Comparison of ENCODE assay signal across 8 cellular contexts in the genomic region with DNA sequence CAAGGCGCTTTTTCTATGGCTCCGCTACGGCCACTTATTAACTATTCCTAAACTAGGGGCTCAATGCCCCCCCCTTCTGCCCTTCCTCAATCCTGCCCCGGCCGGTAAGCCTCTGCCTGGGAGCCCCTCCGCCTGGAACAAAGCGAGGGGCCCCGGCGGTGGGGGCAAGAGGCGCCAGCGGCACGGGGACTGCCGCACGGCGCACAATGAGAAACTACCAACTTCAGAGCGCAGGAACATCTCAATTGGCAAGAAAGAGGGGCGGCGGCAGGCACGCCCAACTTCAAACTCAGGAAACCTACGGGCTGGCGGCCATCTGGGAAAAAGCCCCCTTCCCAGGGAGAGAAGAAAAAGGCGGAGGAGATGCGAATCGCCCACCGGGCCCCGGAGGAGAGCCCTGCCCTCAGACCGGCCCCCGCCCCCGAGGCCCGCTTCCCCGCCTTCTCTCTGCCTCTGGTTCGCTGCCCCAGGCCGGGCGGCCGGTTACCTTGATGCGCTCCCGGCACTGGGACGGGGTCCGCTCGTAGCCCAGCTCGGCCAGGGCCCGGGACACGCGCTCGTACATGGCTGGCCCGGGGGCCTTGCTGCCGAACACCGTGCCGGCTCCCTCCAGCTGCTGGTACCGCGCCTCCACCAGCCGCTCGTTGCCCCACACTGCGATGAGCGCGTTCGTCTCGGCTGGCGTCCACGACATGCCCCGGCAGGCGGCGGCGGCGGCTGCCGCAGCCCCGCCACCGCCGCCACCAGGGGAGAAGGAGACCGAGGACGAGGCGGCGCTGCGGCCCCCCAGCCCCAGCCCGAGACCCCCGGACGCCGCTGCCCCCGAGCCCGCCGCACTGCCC. TPM values are rescaled to one million over a fixed set of nuclear protein-coding genes. Genes with fewer than 3 reads are reported as not detected.
DNase-seq lines count a peak whose midpoint lies in the region; ATAC-seq, FAIRE-seq and TF ChIP-seq lines count a peak whose summit lies in the region.

No MANE protein-coding gene starts in this region.

- no peaks in the 10 kb centered on the region for H3K36me3 Mint-ChIP-seq in T-helper 1 cell treated with Interleukin-12 subunit alpha and Interleukin-12 subunit beta and Interleukin-4 antibody, amounts not matched to agents 30 μg/mL and 1 μg/mL, for 36 hours (ENCODE audit: low read depth)
- peaks cover 4% of the 10 kb centered on the region for H3K36me3 Mint-ChIP-seq in astrocyte (ENCODE audit: low read depth, unreplicated experiment)

- TF ChIP-seq CTCF in BJ (IDR thresholded peaks at IDR 0.05; ENCODE audit: insufficient read depth, low read depth, low read length) (no peak), astrocyte (IDR thresholded peaks at IDR 0.05; ENCODE audit: insufficient read depth, low read depth, low read length) (no peak)

- peak overlapping the region; percentile 95 for H3K27ac Mint-ChIP-seq in T-helper 1 cell treated with Interleukin-12 subunit alpha and Interleukin-12 subunit beta and Interleukin-4 antibody, amounts not matched to agents 30 μg/mL and 1 μg/mL, for 36 hours
- H3K27ac Mint-ChIP-seq in astrocyte (ENCODE audit: unreplicated experiment) = peak overlapping the region; percentile 83

- WGBS in iPS DF 6.9 (ENCODE audit: insufficient coverage, insufficient read length) = no CpG with 5 or more reads among the region's 81 CpGs

- peak overlapping the region; percentile 92 for H3K9ac ChIP-seq in astrocyte (ENCODE audit: low read length)

- peaks cover 44% of the 10 kb centered on the region for H4K20me1 ChIP-seq in astrocyte (ENCODE audit: insufficient read depth, low read length)

- H3K79me2 ChIP-seq in astrocyte (ENCODE audit: insufficient read depth, low read length) = peaks cover 56% of the 10 kb centered on the region

- H2AFZ ChIP-seq in astrocyte (ENCODE audit: low read depth, low read length) = peak overlapping the region; percentile 85

- H3K9me3 ChIP-seq in astrocyte (ENCODE audit: insufficient read depth, low read depth, low read length) = no peaks in the 10 kb centered on the region
- no peaks in the 10 kb centered on the region for H3K9me3 ChIP-seq in iPS DF 6.9 (ENCODE audit: control insufficient read depth, insufficient read depth, low read length)

- H3K4me1 Mint-ChIP-seq in T-helper 1 cell treated with Interleukin-12 subunit alpha and Interleukin-12 subunit beta and Interleukin-4 antibody, amounts not matched to agents 30 μg/mL and 1 μg/mL, for 36 hours (ENCODE audit: low read depth) = peaks cover 22% of the 10 kb centered on the region
- peaks cover 18% of the 10 kb centered on the region for H3K4me1 Mint-ChIP-seq in astrocyte (ENCODE audit: low read depth, unreplicated experiment)

- H3K4me3 Mint-ChIP-seq in T-helper 1 cell treated with Interleukin-12 subunit alpha and Interleukin-12 subunit beta and Interleukin-4 antibody, amounts not matched to agents 30 μg/mL and 1 μg/mL, for 36 hours = peak overlapping the region; percentile 94
- H3K4me3 Mint-ChIP-seq in astrocyte (ENCODE audit: unreplicated experiment) = peak overlapping the region; percentile 86

- CTCF ChIA-PET in BJ (lab: Yijun Ruan, JAX) = interaction anchor here (0.7 to 6.1 kb wide), 12 partner anchors 9 to 155 kb away, joined by 3 to 41 read pairs (median 4); no protein-coding TSS in a partner anchor

- ATAC-seq in GM19043 (IDR thresholded peaks at IDR 0.05; ENCODE audit: low read depth, unreplicated experiment) = peak; percentile 29
- ATAC-seq in HG03354 (IDR thresholded peaks at IDR 0.05; ENCODE audit: poor library complexity, severe bottlenecking, unreplicated experiment) = peak; percentile 53

- H3K27me3 Mint-ChIP-seq in T-helper 1 cell treated with Interleukin-12 subunit alpha and Interleukin-12 subunit beta and Interleukin-4 antibody, amounts not matched to agents 30 μg/mL and 1 μg/mL, for 36 hours (ENCODE audit: low read depth) = peaks cover 15% of the 10 kb centered on the region
- no peaks in the 10 kb centered on the region for H3K27me3 Mint-ChIP-seq in astrocyte (ENCODE audit: low read depth, unreplicated experiment)

- H3K9me3 Mint-ChIP-seq in T-helper 1 cell treated with Interleukin-12 subunit alpha and Interleukin-12 subunit beta and Interleukin-4 antibody, amounts not matched to agents 30 μg/mL and 1 μg/mL, for 36 hours = no peaks in the 10 kb centered on the region
- H3K9me3 Mint-ChIP-seq in astrocyte (ENCODE audit: unreplicated experiment) = no peaks in the 10 kb centered on the region

- FAIRE-seq in astrocyte (lab: Jason Lieb, UNC) = no peak

- POLR2A ChIA-PET in BJ (lab: Charles Lee) = interaction anchor here (0.6 to 1.0 kb wide), 2 partner anchors 126 kb away, joined by 3 to 4 read pairs; partner anchors contain the start of gene SPA17

- H3K27me3 ChIP-seq in BJ (ENCODE audit: control insufficient read depth, insufficient read depth, low read length) (no peaks in the 10 kb centered on the region), astrocyte (ENCODE audit: insufficient read depth, low read length) (no peaks in the 10 kb centered on the region), iPS DF 6.9 (ENCODE audit: control insufficient read depth, insufficient read depth, low read length) (no peaks in the 10 kb centered on the region)

- H3K36me3 ChIP-seq in BJ (ENCODE audit: control insufficient read depth, insufficient read depth, low read length) (no peaks in the 10 kb centered on the region), astrocyte (ENCODE audit: insufficient read depth, low read length) (no peaks in the 10 kb centered on the region), iPS DF 6.9 (ENCODE audit: control insufficient read depth, insufficient read depth, low read length) (no peaks in the 10 kb centered on the region)

- H3K27ac ChIP-seq in astrocyte (ENCODE audit: low read depth, low read length) (peak overlapping the region; percentile 92), iPS DF 6.9 (ENCODE audit: low read length) (no peak overlapping the region), skin epidermis (peak overlapping the region; percentile 85 to 99 (median 97))

- peaks cover 14% of the 10 kb centered on the region for H3K4me1 ChIP-seq in astrocyte (ENCODE audit: insufficient read depth, low read length)
- H3K4me1 ChIP-seq in iPS DF 6.9 (ENCODE audit: control insufficient read depth, insufficient read depth, low read length) = no peaks in the 10 kb centered on the region; the same call in 1 of the 2 replicates

- peak overlapping the region; percentile 96 for H3K4me2 ChIP-seq in astrocyte (ENCODE audit: low read length)

- H3K4me3 ChIP-seq in BJ (ENCODE audit: low read depth, low read length) (peak overlapping the region; percentile 89), astrocyte (ENCODE audit: insufficient read depth, low read depth, low read length) (peak overlapping the region; percentile 86), iPS DF 6.9 (ENCODE audit: low read length) (peak overlapping the region; percentile 74), skin epidermis (peak overlapping the region; percentile 72 to 98 (median 83))

- no peak for DNase-seq in BJ (ENCODE audit: low read depth)
- DNase-seq in astrocyte (ENCODE audit: low read depth) = peak; percentile 8
- no peak for DNase-seq in iPS DF 6.9 (ENCODE audit: low read depth, low spot score)
- no peak for DNase-seq in pons (ENCODE audit: low spot score)

RNA-seq across cellular contexts. Expression of gene MSANTD2, which starts 0.6 kb away (rescaled TPM):
- 3.4 and 5.7 TPM in 2 replicates for polyA plus RNA-seq in BJ (2011; rRNA removed)
- 2.0 and 3.0 TPM in 2 replicates for polyA minus RNA-seq in BJ (2011; rRNA and poly(A)+ RNA removed)
- 13.7 and 18.7 TPM in 2 replicates for total RNA-seq in astrocyte

RNA-seq across cellular contexts. Expression of gene ESAM, which starts 37.5 kb away (rescaled TPM):
- 0.17 and 0.18 TPM in 2 replicates for polyA plus RNA-seq in BJ (2011; rRNA removed)
- polyA minus RNA-seq in BJ (2011; rRNA and poly(A)+ RNA removed) = 0.09 and 0.10 TPM in 2 replicates
- 9.4 and 22.0 TPM in 2 replicates for total RNA-seq in astrocyte

RNA-seq across cellular contexts. Expression of gene VSIG2, which starts 47.5 kb away (rescaled TPM):
- polyA plus RNA-seq in BJ (2011; rRNA removed) = not detected in 2 replicates
- not detected in 2 replicates for polyA minus RNA-seq in BJ (2011; rRNA and poly(A)+ RNA removed)
- total RNA-seq in astrocyte = 0.18 TPM in 1 of 2 replicates, not detected in the other

RNA-seq across cellular contexts. Expression of gene NRGN, which starts 59.9 kb away (rescaled TPM):
- 0.98 and 1.6 TPM in 2 replicates for polyA plus RNA-seq in BJ (2011; rRNA removed)
- polyA minus RNA-seq in BJ (2011; rRNA and poly(A)+ RNA removed) = 0.52 and 0.87 TPM in 2 replicates
- total RNA-seq in astrocyte = 1.5 and 1.7 TPM in 2 replicates
